In the genomic region with DNA sequence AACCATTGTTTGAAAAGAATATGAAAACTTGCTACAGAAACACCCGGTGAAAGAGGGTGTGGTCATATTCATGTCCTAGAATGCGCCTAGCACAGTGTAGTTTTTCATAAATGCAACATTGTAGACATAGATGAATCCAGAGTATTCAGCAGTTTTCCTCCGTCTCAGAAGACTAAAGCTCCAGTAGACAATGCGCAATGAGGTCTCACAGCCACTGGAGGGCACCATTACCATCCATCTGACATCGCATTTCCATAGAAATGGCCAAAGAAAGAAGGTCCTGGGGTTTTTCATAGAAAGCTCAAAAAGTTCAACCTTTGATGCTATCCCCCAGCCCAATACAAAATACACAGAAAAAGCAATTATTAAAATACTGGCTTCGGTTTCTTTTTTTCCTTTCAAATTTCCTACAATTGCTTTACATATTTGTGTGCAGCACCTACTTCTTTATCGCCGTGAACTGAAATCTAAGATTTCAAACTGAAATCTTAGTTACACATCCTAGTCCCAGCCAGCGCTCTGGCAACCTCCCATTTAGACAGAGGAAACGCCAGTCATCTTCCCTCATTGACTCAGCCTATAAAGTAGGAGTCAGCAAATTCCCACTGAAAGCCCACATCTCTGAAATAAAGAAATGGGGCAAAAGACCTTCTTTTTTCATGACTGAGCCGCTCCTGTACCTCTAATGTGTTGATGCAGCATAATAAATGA, we compare ENCODE assay signal across 8 cellular contexts. TPM values are rescaled to one million over a fixed set of nuclear protein-coding genes. Genes with fewer than 3 reads are reported as not detected.
DNase-seq lines count a peak whose midpoint lies in the region; ATAC-seq and TF ChIP-seq lines count a peak whose summit lies in the region.

No MANE protein-coding gene starts in this region.

- H3K36me3 ChIP-seq in MM.1S (replicated peaks; ENCODE audit: insufficient read depth, low read length) (no peaks in the 10 kb centered on the region), SU-DHL-6 (ENCODE audit: low read length) (no peaks in the 10 kb centered on the region), hepatocyte (replicated peaks; ENCODE audit: insufficient read depth, low read depth) (no peaks in the 10 kb centered on the region), spleen (no peaks in the 10 kb centered on the region)

- H3K4me1 ChIP-seq in MM.1S (ENCODE audit: low read length) = no peaks in the 10 kb centered on the region
- peaks cover 10% of the 10 kb centered on the region for H3K4me1 ChIP-seq in hepatocyte (ENCODE audit: insufficient read depth)
- H3K4me1 ChIP-seq in spleen = peaks cover 8 to 56% (median 35%) of the 10 kb centered on the region in 6 donors

- intact Hi-C loops in spleen (cut with DNase I; ENCODE audit: low total_unique reads) = loop anchor here (10.0 kb wide), 1 partner anchor 60 kb away; no protein-coding TSS in a partner anchor

- DNase-seq in NCI-H187 (lab: John Stamatoyannopoulos, UW) = peak; percentile 19 to 21
- no peak for DNase-seq in NCI-H187 treated with DMSO at 0.1 percent for 48 hours (lab: John Stamatoyannopoulos, UW)
- peak; percentile 36 for DNase-seq in MM.1S
- DNase-seq in astrocyte of the hippocampus (ENCODE audit: low read depth, low spot score) = peak; percentile 86
- DNase-seq in hepatocyte (ENCODE audit: low spot score) = peak; percentile 80
- DNase-seq in spleen = no peak

- no peaks in the 10 kb centered on the region for H3K27me3 ChIP-seq in MM.1S (replicated peaks; ENCODE audit: insufficient read depth, low read length)
- H3K27me3 ChIP-seq in SU-DHL-6 (ENCODE audit: low read length) = no peaks in the 10 kb centered on the region
- H3K27me3 ChIP-seq in hepatocyte = no peaks in the 10 kb centered on the region
- no peaks in the 10 kb centered on the region for H3K27me3 ChIP-seq in spleen (replicated peaks in 1 of 7)

- H3K9ac ChIP-seq in MM.1S (ENCODE audit: low read length) = no peak overlapping the region
- H3K9ac ChIP-seq in SU-DHL-6 (ENCODE audit: low read length) = no peak overlapping the region

- H3K9me2 ChIP-seq in MM.1S (replicated peaks; ENCODE audit: insufficient read depth, low read length) = no peaks in the 10 kb centered on the region
- H3K9me2 ChIP-seq in SU-DHL-6 (replicated peaks; ENCODE audit: insufficient read depth, low read length) = no peaks in the 10 kb centered on the region
- H3K9me2 ChIP-seq in hepatocyte (replicated peaks; ENCODE audit: insufficient read depth) = no peaks in the 10 kb centered on the region

- H3K9me3 ChIP-seq in MM.1S (replicated peaks; ENCODE audit: insufficient read depth, low read length) (no peaks in the 10 kb centered on the region), SU-DHL-6 (ENCODE audit: insufficient read depth, low read length) (no peaks in the 10 kb centered on the region), hepatocyte (ENCODE audit: low read depth) (no peaks in the 10 kb centered on the region), spleen (no peaks in the 10 kb centered on the region)

- 0 out of 2 replicates have a peak, but pooled peaks cover 3% of the 10 kb centered on the region for H3F3A ChIP-seq in MM.1S (ENCODE audit: insufficient read depth, low read length)
- no peaks in the 10 kb centered on the region for H3F3A ChIP-seq in SU-DHL-6 (ENCODE audit: insufficient read depth)

- TF ChIP-seq CTCF in MM.1S (IDR thresholded peaks at IDR 0.05; ENCODE audit: low read length) (peak; percentile 64), SU-DHL-6 (IDR thresholded peaks at IDR 0.05; ENCODE audit: insufficient read depth, low read length, poor library complexity, severe bottlenecking) (peak; percentile 77), hepatocyte (IDR thresholded peaks at IDR 0.05; ENCODE audit: poor library complexity) (peak; percentile 91), spleen (IDR thresholded peaks at IDR 0.05 in 8 of 11, conservative IDR thresholded peaks at IDR 0.05 in 3 of 11) (peak; percentile 74 to 93 (median 88))

- H3K4me3 ChIP-seq in MM.1S (ENCODE audit: low read length) = no peak overlapping the region
- no peak overlapping the region for H3K4me3 ChIP-seq in SU-DHL-6 (ENCODE audit: insufficient read depth, low read length, poor library complexity, severe bottlenecking)
- H3K4me3 ChIP-seq in hepatocyte = no peak overlapping the region
- H3K4me3 ChIP-seq in spleen = no peak overlapping the region

- no peak for TF ChIP-seq POLR2A in spleen (IDR thresholded peaks at IDR 0.05)

- H2AFZ ChIP-seq in MM.1S (ENCODE audit: low read length) (no peak overlapping the region), SU-DHL-6 (ENCODE audit: low read depth, low read length, severe bottlenecking) (no peak overlapping the region), hepatocyte (no peak overlapping the region)

- peaks cover 9% of the 10 kb centered on the region for H3K79me2 ChIP-seq in MM.1S (ENCODE audit: low read length)
- H3K79me2 ChIP-seq in SU-DHL-6 (ENCODE audit: insufficient read depth, low read length) = no peaks in the 10 kb centered on the region
- H3K79me2 ChIP-seq in hepatocyte = no peaks in the 10 kb centered on the region

- H4K20me1 ChIP-seq in MM.1S (ENCODE audit: insufficient read depth, low read length) = no peaks in the 10 kb centered on the region
- no peaks in the 10 kb centered on the region for H4K20me1 ChIP-seq in SU-DHL-6 (ENCODE audit: low read depth, low read length)
- H4K20me1 ChIP-seq in hepatocyte (ENCODE audit: insufficient read depth, poor library complexity, severe bottlenecking) = no peaks in the 10 kb centered on the region

- no peak for ATAC-seq in GM21528 (IDR thresholded peaks at IDR 0.05; ENCODE audit: low FRiP score, unreplicated experiment)

- H3K27ac ChIP-seq in MM.1S (ENCODE audit: low read length) (no peak overlapping the region), SU-DHL-6 (ENCODE audit: low read depth, low read length) (no peak overlapping the region), hepatocyte (no peak overlapping the region), spleen (peak overlapping the region in 1 of 8 donors; percentile 27)

- 29% methylated on average over 11 of the region's 11 CpGs for WGBS in hepatocyte (ENCODE audit: low lambda C conversion rate, missing lambda C conversion rate)
- 25 to 34% (median 29%) methylated on average over 11 of the region's 11 CpGs for WGBS in spleen, 5 donors

- H3K4me2 ChIP-seq in MM.1S (ENCODE audit: low read depth, low read length) = no peak overlapping the region
- H3K4me2 ChIP-seq in SU-DHL-6 (ENCODE audit: low read depth, low read length, poor library complexity, severe bottlenecking) = no peak overlapping the region
- H3K4me2 ChIP-seq in hepatocyte = no peak overlapping the region

RNA-seq across cellular contexts. Expression of gene CD58, which starts 3.9 kb away (rescaled TPM):
- total RNA-seq in hepatocyte = 14.4 and 16.0 TPM in 2 replicates
- polyA plus RNA-seq in hepatocyte = 23.3 and 26.9 TPM in 2 replicates
- 10 to 100 TPM; 25.5 to 52.1 (median 36.2) TPM for total RNA-seq in spleen
- 10 to 100 TPM in 2 of 3 donors, 1 to 10 TPM in 1; 9.7 to 17.2 (median 17.0) TPM for polyA plus RNA-seq in spleen

Comparison
In these comparisons a context has a peak if more than half of its experiments do, and no peak if none do; other contexts are left out.
1. DNase-seq: peak in NCI-H187 (2 of 2), MM.1S (single experiment), astrocyte of the hippocampus (single experiment) and hepatocyte (single experiment); none in NCI-H187 treated with DMSO at 0.1 percent for 48 hours (single experiment) and spleen (single experiment).
2. Peak in every context shown above with its lines, with median percentiles within 50 percentile points of each other: CTCF ChIP-seq.